8 cellular contexts compared by ENCODE assay signal in genomic region chr7:130912086-130912909, GRCh38.
DNase-seq lines count a peak whose midpoint lies in the region; ATAC-seq and TF ChIP-seq lines count a peak whose summit lies in the region.

No MANE protein-coding gene starts in this region.

- H3K36me3 Mint-ChIP-seq in activated T-helper 17 cell treated with anti-CD3 and anti-CD28 coated beads, Interleukin-2, amount 50 U/mL, for 72 hours (ENCODE audit: low read depth), result peaks cover 100% of the 10 kb centered on the region

- H3K9me3 ChIP-seq in iPS-20b (ENCODE audit: insufficient read depth, low read depth, low read length), result no peaks in the 10 kb centered on the region

- in situ Hi-C loops in G401 (cut with HindIII; ENCODE audit: low sequenced_read_pairs), result no loop called here

- H3K9me3 Mint-ChIP-seq in activated T-helper 17 cell treated with anti-CD3 and anti-CD28 coated beads, Interleukin-2, amount 50 U/mL, for 72 hours, result no peaks in the 10 kb centered on the region
- no peaks in the 10 kb centered on the region for H3K9me3 Mint-ChIP-seq in stimulated activated naive CD8-positive, alpha-beta T cell treated with anti-CD3 and anti-CD28 coated beads, Interleukin-15, amount 100 ng/mL, for 72 hours

- no peaks in the 10 kb centered on the region for H3K27me3 ChIP-seq in iPS-20b (ENCODE audit: insufficient read depth, low read length)

- no peaks in the 10 kb centered on the region for H3K27me3 Mint-ChIP-seq in activated T-helper 17 cell treated with anti-CD3 and anti-CD28 coated beads, Interleukin-2, amount 50 U/mL, for 72 hours
- H3K27me3 Mint-ChIP-seq in stimulated activated naive CD8-positive, alpha-beta T cell treated with anti-CD3 and anti-CD28 coated beads, Interleukin-15, amount 100 ng/mL, for 72 hours, result no peaks in the 10 kb centered on the region

- peak overlapping the region; percentile 72 for H3K4me3 ChIP-seq in GM12864 (ENCODE audit: low read depth, low read length)
- no peak overlapping the region for H3K4me3 ChIP-seq in iPS-20b (ENCODE audit: low read length)

- peak overlapping the region; percentile 22; the same call in 1 of the 2 replicates for H3K9ac ChIP-seq in iPS-20b (ENCODE audit: low read depth, low read length)

- H3K27ac ChIP-seq in iPS-20b (ENCODE audit: low read length), result no peak overlapping the region

- DNase-seq in GM12864 (ENCODE audit: low read depth) (no peak), cerebellar nuclear complex (lab: John Stamatoyannopoulos, UW) (no peak), G401 (ENCODE audit: low spot score) (no peak)
- peak in 1 of 2 donors; percentile 5 for DNase-seq in stimulated activated naive CD8-positive, alpha-beta T cell treated with anti-CD3 and anti-CD28 coated beads, Interleukin-15, amount 100 ng/mL, for 72 hours
- DNase-seq in activated CD4-positive, alpha-beta T cell treated with anti-CD3 and anti-CD28 coated beads for 4 hours, result no peak

- H3K27ac Mint-ChIP-seq in activated T-helper 17 cell treated with anti-CD3 and anti-CD28 coated beads, Interleukin-2, amount 50 U/mL, for 72 hours, result peak overlapping the region; percentile 92
- H3K27ac Mint-ChIP-seq in stimulated activated naive CD8-positive, alpha-beta T cell treated with anti-CD3 and anti-CD28 coated beads, Interleukin-15, amount 100 ng/mL, for 72 hours, result peak overlapping the region; percentile 84 to 97

- no peaks in the 10 kb centered on the region for H3K36me3 ChIP-seq in iPS-20b (ENCODE audit: insufficient read depth, low read depth, low read length)

- peaks cover 73% of the 10 kb centered on the region for H3K4me1 Mint-ChIP-seq in activated T-helper 17 cell treated with anti-CD3 and anti-CD28 coated beads, Interleukin-2, amount 50 U/mL, for 72 hours
- H3K4me1 Mint-ChIP-seq in stimulated activated naive CD8-positive, alpha-beta T cell treated with anti-CD3 and anti-CD28 coated beads, Interleukin-15, amount 100 ng/mL, for 72 hours, result peaks cover 92% of the 10 kb centered on the region

- peak overlapping the region; percentile 91 for H3K4me3 Mint-ChIP-seq in activated T-helper 17 cell treated with anti-CD3 and anti-CD28 coated beads, Interleukin-2, amount 50 U/mL, for 72 hours
- peak overlapping the region; percentile 74 to 82 for H3K4me3 Mint-ChIP-seq in stimulated activated naive CD8-positive, alpha-beta T cell treated with anti-CD3 and anti-CD28 coated beads, Interleukin-15, amount 100 ng/mL, for 72 hours

- peak; percentile 25 for ATAC-seq in HG03066 (IDR thresholded peaks at IDR 0.05; ENCODE audit: low read depth, unreplicated experiment)
- ATAC-seq in activated T-helper 17 cell treated with anti-CD3 and anti-CD28 coated beads, Interleukin-2, amount 50 U/mL, for 72 hours (replicated peaks), result peak; percentile 41
- ATAC-seq in stimulated activated naive CD8-positive, alpha-beta T cell treated with anti-CD3 and anti-CD28 coated beads, Interleukin-15, amount 100 ng/mL, for 72 hours, result peak; percentile 30

- no peak for TF ChIP-seq CTCF in GM12864 (IDR thresholded peaks at IDR 0.05; ENCODE audit: low read depth, low read length, missing control alignments)

- H3K4me1 ChIP-seq in iPS-20b (ENCODE audit: insufficient read depth, low read length), result peaks cover 52% of the 10 kb centered on the region
